24 cellular contexts compared by ENCODE assay signal in genomic region chr1:94300731-94301130, GRCh38.
DNase-seq lines count a peak whose midpoint lies in the region; ATAC-seq, FAIRE-seq and TF ChIP-seq lines count a peak whose summit lies in the region.
"Had no signal": no experiment of that assay in that cellular context is flagged by ENCODE, and none has a peak within 500 bp of the region (broad histone marks: within the 10 kb centered on the region; RNA-seq: fewer than 3 reads in every experiment).

No MANE protein-coding gene starts in this region.

- H3K79me2 ChIP-seq in GM23338 (replicated peaks; ENCODE audit: insufficient read depth) = no peaks in the 10 kb centered on the region
- no peaks in the 10 kb centered on the region for H3K79me2 ChIP-seq in keratinocyte (ENCODE audit: control insufficient read depth, insufficient read depth, low read length)

- H3K4me3 ChIP-seq in GM23338 (no peak overlapping the region), SJSA1 (no peak overlapping the region), keratinocyte (ENCODE audit: control insufficient read depth in 2 of 3, extremely low read depth in 1 of 3, insufficient read depth in 2 of 3, low read depth in 1 of 3, low read length in 3 of 3) (no peak overlapping the region), stomach (no peak overlapping the region)
- H3K4me3 ChIP-seq: body of pancreas, suprapubic skin had no signal

- H2AFZ ChIP-seq in GM23338 = peak overlapping the region; percentile 66; the same call in 1 of the 2 replicates
- no peak overlapping the region for H2AFZ ChIP-seq in keratinocyte (ENCODE audit: control insufficient read depth, low read length)

- no peak overlapping the region for H3K9ac ChIP-seq in keratinocyte (ENCODE audit: control insufficient read depth, extremely low read depth, insufficient read depth, low read length)

- no peak overlapping the region for H3K27ac ChIP-seq in GM23338 (ENCODE audit: low read depth)
- peak overlapping the region; percentile 46 for H3K27ac ChIP-seq in SJSA1
- peak overlapping the region; percentile 73 for H3K27ac ChIP-seq in keratinocyte (ENCODE audit: control insufficient read depth, insufficient read depth, low read length)
- H3K27ac ChIP-seq in stomach = peak overlapping the region in 3 of 5 donors; percentile 64 to 79 (median 71)
- H3K27ac ChIP-seq in substantia nigra (ENCODE audit: low read depth, low read length, poor library complexity, severe bottlenecking) = no peak overlapping the region
- H3K27ac ChIP-seq: body of pancreas, HL-60 had no signal

- H3K36me3 Mint-ChIP-seq in GM23338 (ENCODE audit: low read depth) = no peaks in the 10 kb centered on the region
- H3K36me3 Mint-ChIP-seq: activated naive CD8-positive, alpha-beta T cell treated with anti-CD3 and anti-CD28 coated beads for 36 hours; CD4-positive, CD25-positive, alpha-beta regulatory T cell had no signal

- H3K27me3 ChIP-seq in GM23338 (ENCODE audit: insufficient read depth) (no peaks in the 10 kb centered on the region), SJSA1 (replicated peaks) (no peaks in the 10 kb centered on the region), keratinocyte (ENCODE audit: control insufficient read depth, extremely low read depth, insufficient read depth, low read length) (no peaks in the 10 kb centered on the region), stomach (no peaks in the 10 kb centered on the region)
- H3K27me3 ChIP-seq: body of pancreas, neutrophil, suprapubic skin had no signal

- TF ChIP-seq EP300 in stomach (IDR thresholded peaks at IDR 0.05) = no peak

- H3K27ac Mint-ChIP-seq in GM23338 = no peak overlapping the region
- H3K27ac Mint-ChIP-seq: activated naive CD8-positive, alpha-beta T cell treated with anti-CD3 and anti-CD28 coated beads for 36 hours; activated T-helper 2 cell treated with anti-CD3 and anti-CD28 coated beads, Interferon-gamma antibody, Interleukin-2, Interleukin-4, amounts not matched to agents 10 μg/mL and 5 μg/mL and 100 μg/mL, durations not matched to agents 14 hours and 24 hours and 36 hours had no signal

- H3K9me2 ChIP-seq in GM23338 (ENCODE audit: insufficient read depth) = peaks cover 13% of the 10 kb centered on the region; the same call in 1 of the 2 replicates

- TF ChIP-seq POLR2A in stomach (IDR thresholded peaks at IDR 0.05) = no peak

- DNase-seq in GM23338 (ENCODE audit: low spot score) (no peak), SJSA1 (ENCODE audit: low read depth in 1 of 2, low spot score in 2 of 2) (no peak), keratinocyte (ENCODE audit: low read depth, low spot score) (no peak), stomach (no peak), SW 1271 (lab: John Stamatoyannopoulos, UW) (no peak), substantia nigra (lab: John Stamatoyannopoulos, UW) (no peak)
- DNase-seq in activated CD8-positive, alpha-beta memory T cell treated with anti-CD3 and anti-CD28 coated beads, Interleukin-2, amount 50 U/mL, for 48 hours = no peak
- no peak for DNase-seq in activated CD4-positive, alpha-beta T cell treated with anti-CD3 and anti-CD28 coated beads for 48 hours
- DNase-seq: activated CD4-positive, alpha-beta T cell treated with anti-CD3 and anti-CD28 coated beads, Interleukin-2, amount 50 U/mL, for 4 hours; activated naive CD8-positive, alpha-beta T cell treated with anti-CD3 and anti-CD28 coated beads for 36 hours; body of pancreas; CD4-positive, CD25-positive, alpha-beta regulatory T cell; effector CD4-positive, alpha-beta T cell; NCI-H1092 treated with DMSO at 0.1 percent for 48 hours; NCI-H1930; NCI-H82; Right ventricle myocardium superior; stimulated activated CD4-positive, alpha-beta T cell treated with anti-CD3 and anti-CD28 coated beads, Interleukin-1b, Interleukin-23, amount 100 ng/mL, for 48 hours; T1000 had no signal

- H3K4me1 Mint-ChIP-seq in GM23338 = peaks cover 4% of the 10 kb centered on the region
- H3K4me1 Mint-ChIP-seq: activated naive CD8-positive, alpha-beta T cell treated with anti-CD3 and anti-CD28 coated beads for 36 hours; CD4-positive, CD25-positive, alpha-beta regulatory T cell had no signal

- H3K9me3 ChIP-seq in SJSA1 (replicated peaks) (no peaks in the 10 kb centered on the region), keratinocyte (ENCODE audit: control insufficient read depth, low read depth, low read length) (no peaks in the 10 kb centered on the region), stomach (no peaks in the 10 kb centered on the region)
- H3K9me3 ChIP-seq: body of pancreas, neutrophil, suprapubic skin had no signal

- H3K4me1 ChIP-seq in GM23338 (ENCODE audit: insufficient read depth) (peaks cover 4% of the 10 kb centered on the region; the same call in 1 of the 2 replicates), SJSA1 (replicated peaks) (peaks cover 62% of the 10 kb centered on the region), keratinocyte (ENCODE audit: control insufficient read depth, extremely low read depth, insufficient read depth, low read length) (peaks cover 52% of the 10 kb centered on the region), stomach (peaks cover 4 to 33% (median 24%) of the 10 kb centered on the region in 4 donors)
- H3K4me1 ChIP-seq: body of pancreas had no signal

- H3K4me3 Mint-ChIP-seq in GM23338 = no peak overlapping the region
- H3K4me3 Mint-ChIP-seq: activated naive CD8-positive, alpha-beta T cell treated with anti-CD3 and anti-CD28 coated beads for 36 hours; CD4-positive, CD25-positive, alpha-beta regulatory T cell had no signal

- H4K20me1 ChIP-seq in GM23338 (replicated peaks; ENCODE audit: insufficient read depth) (no peaks in the 10 kb centered on the region), keratinocyte (ENCODE audit: control insufficient read depth, extremely low read depth, insufficient read depth, low read length) (no peaks in the 10 kb centered on the region)

- ATAC-seq in GM23338 = no peak

- H3K27me3 Mint-ChIP-seq in GM23338 (ENCODE audit: insufficient read depth, low read depth, poor library complexity) = no peaks in the 10 kb centered on the region
- H3K27me3 Mint-ChIP-seq: CD4-positive, CD25-positive, alpha-beta regulatory T cell had no signal

- intact Hi-C loops in stomach (cut with DNase I; ENCODE audit: low total_unique reads) = no loop called here

- FAIRE-seq in keratinocyte (lab: Jason Lieb, UNC) = no peak
- FAIRE-seq: islet of Langerhans had no signal

- no peaks in the 10 kb centered on the region for H3F3A ChIP-seq in GM23338 (replicated peaks; ENCODE audit: low read depth)

- 77 to 93% (median 83%) methylated on average over 2 of the region's 2 CpGs for WGBS in stomach, 5 donors

- H3K36me3 ChIP-seq in GM23338 (ENCODE audit: insufficient read depth) (no peaks in the 10 kb centered on the region), SJSA1 (no peaks in the 10 kb centered on the region), keratinocyte (ENCODE audit: control insufficient read depth in 2 of 2, extremely low read depth in 1 of 2, insufficient read depth in 2 of 2, low read length in 2 of 2) (no peaks in the 10 kb centered on the region), stomach (no peaks in the 10 kb centered on the region)
- H3K36me3 ChIP-seq: neutrophil, suprapubic skin had no signal

- H3K9me3 Mint-ChIP-seq in GM23338 = no peaks in the 10 kb centered on the region
- H3K9me3 Mint-ChIP-seq: activated naive CD8-positive, alpha-beta T cell treated with anti-CD3 and anti-CD28 coated beads for 36 hours; activated T-helper 2 cell treated with anti-CD3 and anti-CD28 coated beads, Interferon-gamma antibody, Interleukin-2, Interleukin-4, amounts not matched to agents 10 μg/mL and 5 μg/mL and 100 μg/mL, durations not matched to agents 14 hours and 24 hours and 36 hours; CD4-positive, CD25-positive, alpha-beta regulatory T cell had no signal

- dilution Hi-C loops in keratinocyte (cut with MboI; ENCODE audit: extremely low pct_ligation_motif_present, low sequenced_read_pairs) = no loop called here

- no peak for TF ChIP-seq CTCF in GM23338 (conservative IDR thresholded peaks at IDR 0.05; ENCODE audit: low read depth in 2 of 2)
- TF ChIP-seq CTCF in keratinocyte (optimal IDR thresholded peaks at IDR 0.05 in 1 of 3, IDR thresholded peaks at IDR 0.05 in 1 of 3, conservative IDR thresholded peaks at IDR 0.05 in 1 of 3; ENCODE audit: extremely low read depth in 1 of 3, insufficient read depth in 2 of 3, low read length in 3 of 3) = no peak
- no peak for TF ChIP-seq CTCF in stomach (IDR thresholded peaks at IDR 0.05)

- no peak overlapping the region for H3K4me2 ChIP-seq in GM23338
- H3K4me2 ChIP-seq in keratinocyte (ENCODE audit: control insufficient read depth, extremely low read depth, insufficient read depth, low read depth, low read length) = peak overlapping the region; percentile 39

- H3K9me1 ChIP-seq in keratinocyte (ENCODE audit: control insufficient read depth, extremely low read depth, insufficient read depth, low read length) = no peaks in the 10 kb centered on the region

TF ChIP-seq in GM23338, 12 proteins besides CTCF, POLR2A, EP300 and RAD21 (continues in another document):
- no peak for TF ChIP-seq STAT1 (IDR thresholded peaks at IDR 0.05; ENCODE audit: unreplicated experiment)
- no peak for TF ChIP-seq EZH2phosphoT487 (IDR thresholded peaks at IDR 0.05; ENCODE audit: unreplicated experiment)
- TF ChIP-seq JUNB (IDR thresholded peaks at IDR 0.05; ENCODE audit: unreplicated experiment) = no peak
- TF ChIP-seq ETS1 (IDR thresholded peaks at IDR 0.05) = no peak
- no peak for TF ChIP-seq ZNF331 (CRISPR knock-in tag; IDR thresholded peaks at IDR 0.05; ENCODE audit: low read depth)

Comparison
In these comparisons a context has a peak if more than half of its experiments do, and no peak if none do; other contexts are left out.
1. H3K27ac ChIP-seq: peak in SJSA1 (single experiment), keratinocyte (single experiment) and stomach (3 of 5); none in GM23338 (single experiment) and substantia nigra (single experiment).